ENCODE assay signal across 26 cellular contexts in genomic region chr2:18339326-18339725, GRCh38.
DNase-seq lines count a peak whose midpoint lies in the region; ATAC-seq and TF ChIP-seq lines count a peak whose summit lies in the region.
"Had no signal": no experiment of that assay in that cellular context is flagged by ENCODE, and none has a peak within 500 bp of the region (broad histone marks: within the 10 kb centered on the region; RNA-seq: fewer than 3 reads in every experiment).

No MANE protein-coding gene starts in this region.

- no peaks in the 10 kb centered on the region for H3K9me3 ChIP-seq in SJSA1 (replicated peaks)
- H3K9me3 ChIP-seq in PC-9 (ENCODE audit: insufficient read depth, low read depth), result 0 out of 2 replicates have a peak, but pooled peaks cover 3% of the 10 kb centered on the region
- no peaks in the 10 kb centered on the region for H3K9me3 ChIP-seq in breast epithelium
- H3K9me3 ChIP-seq: adrenal gland, colonic mucosa, tibial nerve had no signal

- no peak overlapping the region for H3K4me3 ChIP-seq in SJSA1
- H3K4me3 ChIP-seq in fibroblast of pulmonary artery (replicated peaks; ENCODE audit: low read depth, low read length), result no peak overlapping the region
- H3K4me3 ChIP-seq in PC-9, result no peak overlapping the region
- H3K4me3 ChIP-seq in breast epithelium, result no peak overlapping the region
- H3K4me3 ChIP-seq: adrenal gland, colonic mucosa, skin epidermis, tibial nerve had no signal

- CTCF ChIA-PET in PC-9 (lab: Charles Lee), result no interaction called here

- POLR2A ChIA-PET in PC-9 (lab: Charles Lee; ENCODE audit: unreplicated experiment), result no interaction called here

- no peak for TF ChIP-seq POLR2A in breast epithelium (IDR thresholded peaks at IDR 0.05)

- TF ChIP-seq CTCF in fibroblast of pulmonary artery (IDR thresholded peaks at IDR 0.05; ENCODE audit: low read length, missing control alignments) (no peak), PC-9 (conservative IDR thresholded peaks at IDR 0.05) (no peak), breast epithelium (IDR thresholded peaks at IDR 0.05) (no peak)

- H3K27me3 ChIP-seq in SJSA1 (replicated peaks), result no peaks in the 10 kb centered on the region
- no peaks in the 10 kb centered on the region for H3K27me3 ChIP-seq in PC-9 (ENCODE audit: insufficient read depth, low read depth)
- no peaks in the 10 kb centered on the region for H3K27me3 ChIP-seq in breast epithelium
- H3K27me3 ChIP-seq: adrenal gland, colonic mucosa, tibial nerve had no signal

- peaks cover 18% of the 10 kb centered on the region for H3K4me1 ChIP-seq in SJSA1 (replicated peaks)
- H3K4me1 ChIP-seq in PC-9 (replicated peaks; ENCODE audit: insufficient read depth), result no peaks in the 10 kb centered on the region
- no peaks in the 10 kb centered on the region for H3K4me1 ChIP-seq in breast epithelium
- H3K4me1 ChIP-seq: adrenal gland, colonic mucosa, tibial nerve had no signal

- peak; percentile 71 for DNase-seq in EH (ENCODE audit: low read depth)
- peak in 1 of 2 experiments; percentile 68 for DNase-seq in SJSA1 (ENCODE audit: low read depth in 1 of 2, low spot score in 2 of 2)
- DNase-seq in fibroblast of pulmonary artery (ENCODE audit: low read depth), result peak; percentile 39
- peak; percentile 26 for DNase-seq in pulmonary artery endothelial cell (ENCODE audit: low read depth, low spot score)
- no peak for DNase-seq in PC-9
- no peak for DNase-seq in breast epithelium (ENCODE audit: low spot score in 2 of 2)
- DNase-seq: activated CD4-positive, alpha-beta T cell treated with anti-CD3 and anti-CD28 coated beads, Interleukin-2, amount 10 ng/mL, durations not matched to agents 7 days and 5 days; activated naive CD4-positive, alpha-beta T cell; activated T-cell treated with anti-CD3 and anti-CD28 coated beads, Interleukin-2, amount 50 U/mL, for 4 hours; adrenal gland; Calu3; colonic mucosa; left ventricle myocardium superior; midbrain; naive thymus-derived CD8-positive, alpha-beta T cell; NCI-H1105 treated with DMSO at 0.1 percent for 48 hours; NCI-H1930; NCI-H526 treated with DMSO at 0.1 percent for 48 hours; occipital lobe; SIG-M5; T1000; WERI-Rb-1 had no signal

- no peak for ATAC-seq in HG03442 (IDR thresholded peaks at IDR 0.05; ENCODE audit: unreplicated experiment)
- ATAC-seq: activated T-cell treated with anti-CD3 and anti-CD28 coated beads, Interleukin-2, amount 50 U/mL, for 4 hours; esophagus mucosa; left ventricle myocardium superior; naive thymus-derived CD8-positive, alpha-beta T cell had no signal

- intact Hi-C loops in PC-9 (cut with micrococcal nuclease; ENCODE audit: unreplicated experiment) (no loop called here), breast epithelium (cut with DNase I; ENCODE audit: low total_unique reads) (no loop called here)

- no peaks in the 10 kb centered on the region for H3K79me2 ChIP-seq in PC-9 (ENCODE audit: low read depth)

- no peaks in the 10 kb centered on the region for H3K36me3 ChIP-seq in SJSA1
- H3K36me3 ChIP-seq in PC-9 (ENCODE audit: low read depth), result no peaks in the 10 kb centered on the region
- H3K36me3 ChIP-seq in breast epithelium, result no peaks in the 10 kb centered on the region
- H3K36me3 ChIP-seq: adrenal gland, colonic mucosa, tibial nerve, WERI-Rb-1 had no signal

- no TSS peak for BruUV-seq in PC-9 (replicated peaks; lab: Mats Ljungman, UMichigan)

- H3K9me2 ChIP-seq in PC-9 (ENCODE audit: insufficient read depth), result no peaks in the 10 kb centered on the region

- no peak overlapping the region for H2AFZ ChIP-seq in PC-9

- no peak overlapping the region for H3K4me2 ChIP-seq in PC-9

- H4K20me1 ChIP-seq in PC-9 (ENCODE audit: insufficient read depth), result no peaks in the 10 kb centered on the region

- H3F3A ChIP-seq in PC-9 (ENCODE audit: insufficient read depth, low read depth), result no peaks in the 10 kb centered on the region

- H3K27ac ChIP-seq in SJSA1 (peak overlapping the region; percentile 32; the same call in 1 of the 2 replicates), PC-9 (no peak overlapping the region), breast epithelium (no peak overlapping the region)
- H3K27ac ChIP-seq: adrenal gland, colonic mucosa, skin epidermis, tibial nerve, WERI-Rb-1 had no signal

Comparison
In these comparisons a context has a peak if more than half of its experiments do, and no peak if none do; other contexts are left out.
1. DNase-seq: peak in EH (single experiment), fibroblast of pulmonary artery (single experiment) and pulmonary artery endothelial cell (single experiment); none in PC-9 (0 of 2) and breast epithelium (0 of 2).